Comparison of ENCODE assay signal across 8 cellular contexts in the genomic region with DNA sequence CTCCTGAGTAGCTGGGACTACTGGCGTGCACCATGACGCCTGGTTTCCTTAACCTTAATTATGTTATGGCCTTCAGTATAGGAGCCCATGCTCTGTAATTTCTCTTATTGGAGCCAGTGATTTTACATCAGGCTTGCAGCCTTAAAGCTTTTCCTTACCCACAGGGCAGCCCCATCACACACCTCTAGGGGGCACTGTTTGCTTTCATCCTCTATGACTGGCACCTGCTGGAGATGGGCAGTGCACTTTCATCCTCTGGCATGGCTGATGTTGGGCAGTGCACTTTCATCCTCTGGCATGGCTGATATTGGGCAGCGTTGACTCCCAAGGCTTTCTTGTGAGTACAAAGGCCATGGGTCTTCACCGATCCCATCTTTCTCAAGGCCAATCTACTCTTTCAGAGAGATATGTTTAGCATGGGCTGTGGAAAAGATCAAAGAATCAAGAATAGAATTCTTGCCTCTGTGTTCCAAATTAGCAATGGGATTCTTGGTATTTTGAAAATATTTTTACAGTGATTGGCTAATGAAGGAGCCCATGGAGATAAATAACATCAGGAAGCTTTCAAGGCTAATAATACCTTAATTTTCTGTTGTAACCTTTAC.
DNase-seq lines count a peak whose midpoint lies in the region; ATAC-seq, FAIRE-seq and TF ChIP-seq lines count a peak whose summit lies in the region.

No MANE protein-coding gene starts in this region.

- H3K27me3 Mint-ChIP-seq in immature natural killer cell (ENCODE audit: low read depth in 3 of 3): peaks cover 0 to 5% (median 3%) of the 10 kb centered on the region in 3 donors

- H3K36me3 Mint-ChIP-seq in immature natural killer cell: peaks cover 0 to 10% (median 3%) of the 10 kb centered on the region in 3 donors

- peak; percentile 52 for FAIRE-seq in GM18507 (lab: Jason Lieb, UNC)

- no peak overlapping the region for H3K27ac Mint-ChIP-seq in immature natural killer cell

- no peak for DNase-seq in AG09309 (ENCODE audit: low read depth)
- DNase-seq in GM18507 (ENCODE audit: extremely low spot score, insufficient read length, low read depth): peak; percentile 8
- peak; percentile 4 for DNase-seq in NCI-H82 treated with DMSO at 0.1 percent for 48 hours (lab: John Stamatoyannopoulos, UW; ENCODE audit: unreplicated experiment)
- DNase-seq in activated naive CD4-positive, alpha-beta T cell treated with Interleukin-2 at 50 U/mL for 16 hours: peak; percentile 24
- DNase-seq in immature natural killer cell: peak; percentile 7 to 10 (median 9)
- peak; percentile 36 to 39 for DNase-seq in stimulated activated CD8-positive, alpha-beta memory T cell treated with anti-CD3 and anti-CD28 coated beads, Interleukin-2, amount 100 ng/mL, for 48 hours (ENCODE audit: low read depth in 2 of 2)

- peak; percentile 24 for TF ChIP-seq CTCF in AG09309 (IDR thresholded peaks at IDR 0.05; ENCODE audit: control insufficient read depth, insufficient read depth, low read depth, low read length, missing control alignments)

- H3K4me1 Mint-ChIP-seq in immature natural killer cell: no peaks in the 10 kb centered on the region

- no peak overlapping the region for H3K4me3 Mint-ChIP-seq in immature natural killer cell

- ATAC-seq in HG02571 (IDR thresholded peaks at IDR 0.05; ENCODE audit: unreplicated experiment) (no peak), HG02798 (IDR thresholded peaks at IDR 0.05; ENCODE audit: poor library complexity, unreplicated experiment) (no peak)

- no peaks in the 10 kb centered on the region for H3K9me3 Mint-ChIP-seq in immature natural killer cell

- no peak overlapping the region for H3K4me3 ChIP-seq in AG09309 (ENCODE audit: control insufficient read depth, low read depth, low read length)
